In genomic region chr13:24685314-24685713, GRCh38 we compare ENCODE assay signal across 20 cellular contexts. TPM values are rescaled to one million over a fixed set of nuclear protein-coding genes. Genes with fewer than 3 reads are reported as not detected.
"Had no signal": no experiment of that assay in that cellular context is flagged by ENCODE, and none has a peak within 500 bp of the region (broad histone marks: within the 10 kb centered on the region; RNA-seq: fewer than 3 reads in every experiment).

No MANE protein-coding gene starts in this region.

- H3K9me3 Mint-ChIP-seq: activated T-helper 1 cell treated with anti-CD3 and anti-CD28 coated beads, Interleukin-12 subunit alpha, Interleukin-12 subunit beta, Interleukin-2, Interleukin-4 antibody, amounts not matched to agents 30 ng/mL and 10 ng/mL and 1 ng/mL, durations not matched to agents 14 hours and 24 hours and 36 hours; nephron; stimulated activated naive B cell treated with anti-CD40 and anti-IgM and Interleukin-4, amounts not matched to agents 10 μg/mL and 1 μg/mL and 100 μg/mL, for 72 hours had no signal

- H3K36me3 Mint-ChIP-seq: activated naive CD8-positive, alpha-beta T cell; stimulated activated naive B cell treated with anti-CD40 and anti-IgM and Interleukin-4, amounts not matched to agents 10 μg/mL and 1 μg/mL and 100 μg/mL, for 72 hours had no signal

- DNase-seq: activated CD4-positive, alpha-beta T cell treated with anti-CD3 and anti-CD28 coated beads for 1 hour; activated CD4-positive, alpha-beta T cell treated with anti-CD3 and anti-CD28 coated beads, Interleukin-2, amount 50 U/mL, for 4 hours; body of pancreas; colonic mucosa; gastrocnemius medialis; heart left ventricle; left ventricle myocardium superior; mesenchymal stem cell; retina; spleen; stimulated activated CD4-positive, alpha-beta T cell treated with anti-CD3 and anti-CD28 coated beads, Interleukin-4, amount 100 ng/mL, for 4 hours; stimulated activated naive B cell treated with anti-CD40 and anti-IgM and Interleukin-4, amounts not matched to agents 10 μg/mL and 1 μg/mL and 100 μg/mL, for 72 hours; transverse colon; uterus; WERI-Rb-1 had no signal

- H3K4me1 Mint-ChIP-seq: nephron had no signal

- H3K27ac Mint-ChIP-seq: activated naive CD8-positive, alpha-beta T cell; activated T-helper 1 cell treated with anti-CD3 and anti-CD28 coated beads, Interleukin-12 subunit alpha, Interleukin-12 subunit beta, Interleukin-2, Interleukin-4 antibody, amounts not matched to agents 30 ng/mL and 10 ng/mL and 1 ng/mL, durations not matched to agents 14 hours and 24 hours and 36 hours; nephron; stimulated activated naive B cell treated with anti-CD40 and anti-IgM and Interleukin-4, amounts not matched to agents 10 μg/mL and 1 μg/mL and 100 μg/mL, for 72 hours had no signal

- ATAC-seq: body of pancreas, gastrocnemius medialis, heart left ventricle, left ventricle myocardium superior had no signal

- H3K4me3 Mint-ChIP-seq: activated T-helper 1 cell treated with anti-CD3 and anti-CD28 coated beads, Interleukin-12 subunit alpha, Interleukin-12 subunit beta, Interleukin-2, Interleukin-4 antibody, amounts not matched to agents 30 ng/mL and 10 ng/mL and 1 ng/mL, durations not matched to agents 14 hours and 24 hours and 36 hours; nephron; stimulated activated naive B cell treated with anti-CD40 and anti-IgM and Interleukin-4, amounts not matched to agents 10 μg/mL and 1 μg/mL and 100 μg/mL, for 72 hours had no signal

RNA-seq across cellular contexts. Expression of gene ATP12A, which starts 5.1 kb away (rescaled TPM):
- total RNA-seq: gastrocnemius medialis, heart left ventricle, left ventricle myocardium superior, omental fat pad, posterior vena cava, spleen, uterus had no signal
